In genomic region chr11:16902979-16903378, GRCh38 we compare ENCODE assay signal across 7 cellular contexts.
DNase-seq lines count a peak whose midpoint lies in the region; ATAC-seq and TF ChIP-seq lines count a peak whose summit lies in the region.

No MANE protein-coding gene starts in this region.

- H3K36me3 Mint-ChIP-seq in activated CD4-positive, alpha-beta T cell treated with anti-CD3 and anti-CD28 coated beads, Interleukin-2, amount 10 ng/mL, durations not matched to agents 7 days and 5 days (ENCODE audit: low read depth), result no peaks in the 10 kb centered on the region

- H3K4me3 Mint-ChIP-seq in activated CD4-positive, alpha-beta T cell treated with anti-CD3 and anti-CD28 coated beads, Interleukin-2, amount 10 ng/mL, durations not matched to agents 7 days and 5 days, result no peak overlapping the region

- H3K27me3 Mint-ChIP-seq in activated CD4-positive, alpha-beta T cell treated with anti-CD3 and anti-CD28 coated beads, Interleukin-2, amount 10 ng/mL, durations not matched to agents 7 days and 5 days, result no peaks in the 10 kb centered on the region

- H3K9me3 Mint-ChIP-seq in activated CD4-positive, alpha-beta T cell treated with anti-CD3 and anti-CD28 coated beads, Interleukin-2, amount 10 ng/mL, durations not matched to agents 7 days and 5 days, result peaks cover 2% of the 10 kb centered on the region

- no peak for TF ChIP-seq POLR2A in adrenal gland (IDR thresholded peaks at IDR 0.05)

- H3K4me3 ChIP-seq in adrenal gland, result no peak overlapping the region

- intact Hi-C loops in adrenal gland (cut with DNase I), result no loop called here

- ATAC-seq in GM18868 (IDR thresholded peaks at IDR 0.05; ENCODE audit: unreplicated experiment), result peak; percentile 64
- ATAC-seq in GM21723 (IDR thresholded peaks at IDR 0.05; ENCODE audit: unreplicated experiment), result peak; percentile 78
- peak; percentile 58 for ATAC-seq in HG03575 (IDR thresholded peaks at IDR 0.05; ENCODE audit: extremely low read depth, insufficient number of reproducible peaks, low FRiP score, unreplicated experiment)

- CTCF ChIA-PET in activated CD4-positive, alpha-beta T cell treated with anti-CD3 and anti-CD28 coated beads, Interleukin-2, amount 10 ng/mL, durations not matched to agents 7 days and 5 days (lab: Charles Lee), result interaction anchor here (0.8 to 2.4 kb wide), 5 partner anchors 9 to 32 kb away, joined by 3 to 7 read pairs (median 4); no protein-coding TSS in a partner anchor

- H3K27ac ChIP-seq in adrenal gland, result no peak overlapping the region

- DNase-seq in lung microvascular endothelial cell (ENCODE audit: low read depth in 2 of 2) (peak; percentile 75 to 81), iPS-NIHi11 (ENCODE audit: low spot score) (no peak), adrenal gland (no peak)
- DNase-seq in activated CD4-positive, alpha-beta T cell treated with anti-CD3 and anti-CD28 coated beads, Interleukin-2, amount 10 ng/mL, durations not matched to agents 7 days and 5 days, result no peak

- no peaks in the 10 kb centered on the region for H3K27me3 ChIP-seq in adrenal gland

- H3K36me3 ChIP-seq in adrenal gland (replicated peaks in 1 of 2), result no peaks in the 10 kb centered on the region

- 42 to 64% (median 56%) methylated on average over 2 of the region's 2 CpGs for WGBS in adrenal gland, 4 donors

- peaks cover 27% of the 10 kb centered on the region for H3K4me1 Mint-ChIP-seq in activated CD4-positive, alpha-beta T cell treated with anti-CD3 and anti-CD28 coated beads, Interleukin-2, amount 10 ng/mL, durations not matched to agents 7 days and 5 days

- POLR2A ChIA-PET in activated CD4-positive, alpha-beta T cell treated with anti-CD3 and anti-CD28 coated beads, Interleukin-2, amount 10 ng/mL, durations not matched to agents 7 days and 5 days (lab: Charles Lee), result interaction anchor here (0.8 kb wide), 1 partner anchor 15 kb away, joined by 3 read pairs; no protein-coding TSS in a partner anchor

- no peaks in the 10 kb centered on the region for H3K4me1 ChIP-seq in adrenal gland (replicated peaks in 1 of 2)

- no peak overlapping the region for H3K27ac Mint-ChIP-seq in activated CD4-positive, alpha-beta T cell treated with anti-CD3 and anti-CD28 coated beads, Interleukin-2, amount 10 ng/mL, durations not matched to agents 7 days and 5 days

- no peaks in the 10 kb centered on the region for H3K9me3 ChIP-seq in adrenal gland (replicated peaks in 1 of 3)

- no peak for TF ChIP-seq CTCF in adrenal gland (IDR thresholded peaks at IDR 0.05)

Comparison
In these comparisons a context has a peak if more than half of its experiments do, and no peak if none do; other contexts are left out.
1. DNase-seq: peak in lung microvascular endothelial cell (2 of 2); none in iPS-NIHi11 (single experiment), adrenal gland (0 of 7) and activated CD4-positive, alpha-beta T cell treated with anti-CD3 and anti-CD28 coated beads, Interleukin-2, amount 10 ng/mL, durations not matched to agents 7 days and 5 days (single experiment).
2. Peak in every context shown above with its lines, with median percentiles within 50 percentile points of each other: ATAC-seq.